Comparison of ENCODE assay signal across 16 cellular contexts in the genomic region with DNA sequence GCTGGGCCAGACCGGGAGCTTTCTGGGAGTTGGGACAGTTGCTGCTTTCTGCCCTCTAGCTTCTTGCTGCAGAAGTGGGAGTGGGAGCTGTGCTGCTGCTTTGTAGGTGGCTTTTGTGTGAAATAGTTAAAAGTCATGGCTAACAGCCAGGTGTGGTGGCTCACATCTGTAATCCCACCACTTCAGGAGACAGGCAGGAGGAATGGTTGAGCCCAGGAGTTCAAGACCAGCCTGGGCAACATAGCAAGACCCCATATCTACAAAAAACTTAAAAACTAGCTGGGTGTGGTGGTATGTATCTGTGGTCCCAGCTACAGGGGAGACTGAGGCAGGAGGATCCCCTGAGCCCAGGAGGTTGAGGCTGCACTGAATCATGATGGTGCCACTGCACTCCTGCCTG. TPM values are rescaled to one million over a fixed set of nuclear protein-coding genes. Genes with fewer than 3 reads are reported as not detected.
"Had no signal": no experiment of that assay in that cellular context is flagged by ENCODE, and none has a peak within 500 bp of the region (broad histone marks: within the 10 kb centered on the region; RNA-seq: fewer than 3 reads in every experiment).

No MANE protein-coding gene starts in this region.

- ATAC-seq: activated CD4-positive, CD25-positive, alpha-beta regulatory T cell treated with anti-CD3 and anti-CD28 coated beads, Interleukin-2, amount 50 U/mL, for 24 hours; lower lobe of right lung had no signal

- DNase-seq: activated naive CD4-positive, alpha-beta T cell treated with anti-CD3 and anti-CD28 coated beads, Interleukin-2, amount 10 ng/mL, durations not matched to agents 7 days and 5 days; caudate nucleus; heart left ventricle; immature natural killer cell; lower lobe of right lung; stimulated activated CD4-positive, alpha-beta T cell treated with anti-CD3 and anti-CD28 coated beads, Interleukin-1b, Interleukin-23, amount 100 ng/mL, for 48 hours; stomach; SW 1271 had no signal

- FAIRE-seq: colon had no signal

- H3K27ac ChIP-seq: lower lobe of right lung, ovary had no signal

- H3K27me3 ChIP-seq: heart left ventricle, ovary, stomach had no signal

- H3K36me3 ChIP-seq: ovary had no signal

- H3K4me3 ChIP-seq: heart left ventricle, lower lobe of right lung, ovary, stomach, thoracic aorta had no signal

- H3K9me3 ChIP-seq: heart left ventricle, lower lobe of right lung, ovary, stomach, thoracic aorta had no signal

RNA-seq across cellular contexts. Expression of a gene that starts 13.7 kb away (rescaled TPM):
- total RNA-seq: activated CD8-positive, alpha-beta memory T cell treated with anti-CD3 and anti-CD28 coated beads for 36 hours; activated T-helper 2 cell treated with anti-CD3 and anti-CD28 coated beads, Interferon-gamma antibody, Interleukin-2, Interleukin-4, amounts not matched to agents 10 μg/mL and 5 μg/mL and 100 μg/mL, durations not matched to agents 14 hours and 24 hours and 36 hours; mesothelial cell of epicardium; neural crest cell had no signal
